Comparison of ENCODE assay signal across 21 cellular contexts in the genomic region with DNA sequence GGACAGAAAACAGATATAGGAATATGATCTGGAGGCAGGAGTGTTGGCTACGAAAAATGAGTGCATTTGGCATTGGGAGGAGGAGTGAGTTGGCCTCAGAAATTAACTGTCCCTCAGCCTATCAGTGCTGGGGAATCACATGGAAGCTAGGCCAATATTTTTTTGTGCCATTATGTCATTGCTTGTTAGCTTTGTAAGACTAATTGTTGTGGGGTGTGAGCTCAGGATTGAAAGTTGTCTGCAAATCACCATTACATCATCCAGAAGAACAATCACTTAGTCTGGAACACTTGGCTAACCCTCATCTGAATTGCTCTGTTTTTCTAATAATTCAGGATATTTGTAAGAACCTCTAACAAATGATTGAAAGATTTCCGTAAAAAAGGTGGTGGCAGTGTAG. TPM values are rescaled to one million over a fixed set of nuclear protein-coding genes. Genes with fewer than 3 reads are reported as not detected.
DNase-seq lines count a peak whose midpoint lies in the region; ATAC-seq, FAIRE-seq and TF ChIP-seq lines count a peak whose summit lies in the region.
"Had no signal": no experiment of that assay in that cellular context is flagged by ENCODE, and none has a peak within 500 bp of the region (broad histone marks: within the 10 kb centered on the region; RNA-seq: fewer than 3 reads in every experiment).

No MANE protein-coding gene starts in this region.

- H3K27ac ChIP-seq in C4-2B (peak overlapping the region; percentile 47; the same call in 1 of the 2 replicates), H1 (ENCODE audit: low read depth, low read length) (no peak overlapping the region), lower lobe of right lung (no peak overlapping the region)
- H3K27ac ChIP-seq: BLaER1, HL-60 had no signal

- no peak overlapping the region for H4K5ac ChIP-seq in H1 (ENCODE audit: insufficient read length, low read depth, low read length)

- H3K4ac ChIP-seq in H1 (replicated peaks; ENCODE audit: insufficient read length, low read depth, low read length): no peak overlapping the region

- H4K8ac ChIP-seq in H1 (ENCODE audit: extremely low read depth, insufficient read depth, low read length): no peak overlapping the region

- FAIRE-seq in H1 (lab: Jason Lieb, UNC): peak; percentile 50
- FAIRE-seq: A204.1, GM12878, K562 had no signal

- no peak overlapping the region for H2BK120ac ChIP-seq in H1 (replicated peaks; ENCODE audit: low read depth, low read length)

- H3K79me2 ChIP-seq in H1 (ENCODE audit: control insufficient read depth in 1 of 2, insufficient read depth in 2 of 2, low read length in 2 of 2): no peaks in the 10 kb centered on the region

- H4K20me1 ChIP-seq in H1 (replicated peaks in 1 of 2; ENCODE audit: control insufficient read depth in 1 of 2, insufficient read depth in 2 of 2, low read length in 2 of 2): no peaks in the 10 kb centered on the region
- H4K20me1 ChIP-seq: BLaER1 had no signal

- no peaks in the 10 kb centered on the region for H3K23me2 ChIP-seq in H1 (ENCODE audit: low read depth, low read length)

- H4K91ac ChIP-seq in H1 (replicated peaks; ENCODE audit: insufficient read length, low read length): no peak overlapping the region

- no peak for TF ChIP-seq EP300 in H1 (IDR thresholded peaks at IDR 0.05; ENCODE audit: borderline replicate concordance in 1 of 2, low read depth in 2 of 2, low read length in 2 of 2)

- H3K14ac ChIP-seq in H1 (ENCODE audit: insufficient read length): no peak overlapping the region

- intact Hi-C loops in lower lobe of right lung (cut with DNase I): no loop called here

- no peak for TF ChIP-seq POLR2A in H1 (IDR thresholded peaks at IDR 0.05; ENCODE audit: control extremely low read depth in 1 of 2, low read depth in 2 of 2, low read length in 2 of 2)

- ATAC-seq in lower lobe of right lung: no peak
- ATAC-seq: CD8-positive, alpha-beta T cell; GM12878; K562 had no signal

- no peak for TF ChIP-seq RAD21 in H1 (IDR thresholded peaks at IDR 0.05 in 1 of 2, conservative IDR thresholded peaks at IDR 0.05 in 1 of 2; ENCODE audit: low read depth in 2 of 2, low read length in 2 of 2)

- no peak overlapping the region for H3K4me2 ChIP-seq in H1 (ENCODE audit: insufficient read depth in 1 of 2, low read depth in 2 of 2, low read length in 2 of 2)
- H3K4me2 ChIP-seq: BLaER1 had no signal

- H2BK12ac ChIP-seq in H1 (ENCODE audit: low read depth, low read length): no peak overlapping the region

- CTCF ChIA-PET in H1 (lab: Charles Lee; ENCODE audit: partially characterized antibody): interaction anchor here (1.0 kb wide), 1 partner anchor 33 kb away, joined by 3 read pairs; no protein-coding TSS in a partner anchor

- POLR2A ChIA-PET in H1 (lab: Charles Lee; ENCODE audit: partially characterized antibody): interaction anchor here (1.1 kb wide), 1 partner anchor 38 kb away, joined by 4 read pairs; no protein-coding TSS in a partner anchor

- no peak overlapping the region for H2BK20ac ChIP-seq in H1 (ENCODE audit: low read length)

- WGBS in H1 (ENCODE audit: extremely low coverage in 1 of 2, insufficient coverage in 1 of 2, insufficient read length in 1 of 2, insufficient replicate concordance in 2 of 2, low coverage in 1 of 2, low lambda C conversion rate in 2 of 2, missing lambda C conversion rate in 1 of 2), 2 experiments: 94% methylated on average over 2 of the region's 2 CpGs; no CpG with 5 or more reads in 1 of the 2 experiments

- H3K4me3 ChIP-seq in H1 (ENCODE audit: extremely low read depth in 1 of 4, insufficient read depth in 2 of 4, low read depth in 3 of 4, low read length in 4 of 4): no peak overlapping the region
- H3K4me3 ChIP-seq in lower lobe of right lung: no peak overlapping the region
- H3K4me3 ChIP-seq: BLaER1, GM12878, K562 had no signal

- no peaks in the 10 kb centered on the region for H3K79me1 ChIP-seq in H1 (ENCODE audit: low read depth, low read length)

- H2BK5ac ChIP-seq in H1 (ENCODE audit: low read depth, low read length): no peak overlapping the region

- no peak overlapping the region for H3K23ac ChIP-seq in H1 (ENCODE audit: insufficient read length)

- no peak for DNase-seq in H1 (ENCODE audit: low read depth in 1 of 2, low spot score in 2 of 2)
- peak; percentile 10 for DNase-seq in medulla oblongata (ENCODE audit: extremely low spot score)
- DNase-seq in superior temporal gyrus (ENCODE audit: extremely low spot score): peak; percentile 56
- DNase-seq in DMS153 treated with DMSO at 0.1 percent for 48 hours (lab: John Stamatoyannopoulos, UW; ENCODE audit: unreplicated experiment): no peak
- no peak for DNase-seq in lower lobe of right lung
- no peak for DNase-seq in amniotic stem cell (lab: John Stamatoyannopoulos, UW)
- DNase-seq: AML-193; Calu3; CD8-positive, alpha-beta T cell; DMS53; DND-41; EL; GOT3; H9; IMR-90 had no signal

- H3K56ac ChIP-seq in H1 (replicated peaks; ENCODE audit: insufficient read length, low read depth, low read length): no peak overlapping the region

- H3K9me3 ChIP-seq in H1 (ENCODE audit: insufficient read depth in 2 of 2, low read depth in 1 of 2, low read length in 1 of 2): no peaks in the 10 kb centered on the region
- H3K9me3 ChIP-seq in lower lobe of right lung: no peaks in the 10 kb centered on the region
- H3K9me3 ChIP-seq: BLaER1 had no signal

- H3K4me1 ChIP-seq in H1 (replicated peaks in 1 of 4; ENCODE audit: control insufficient read depth in 3 of 4, insufficient read depth in 4 of 4, low read length in 3 of 4): no peaks in the 10 kb centered on the region
- no peaks in the 10 kb centered on the region for H3K4me1 ChIP-seq in lower lobe of right lung

- H3K36me3 ChIP-seq in H1 (ENCODE audit: control insufficient read depth in 2 of 4, insufficient read depth in 4 of 4, low read length in 3 of 4) (no peaks in the 10 kb centered on the region), lower lobe of right lung (no peaks in the 10 kb centered on the region)
- H3K36me3 ChIP-seq: BLaER1 had no signal

- H3K18ac ChIP-seq in H1 (ENCODE audit: extremely low read depth, low read length): no peak overlapping the region

- H3K27me3 ChIP-seq in H1 (replicated peaks in 1 of 4; ENCODE audit: control insufficient read depth in 3 of 4, extremely low read depth in 1 of 4, insufficient read depth in 3 of 4, low read length in 3 of 4) (no peaks in the 10 kb centered on the region; a peak in 1 of 7 replicates), lower lobe of right lung (ENCODE audit: low read depth) (no peaks in the 10 kb centered on the region)
- H3K27me3 ChIP-seq: BLaER1 had no signal

- no peak overlapping the region for H2AFZ ChIP-seq in H1 (ENCODE audit: low read length)

- H2AK5ac ChIP-seq in H1 (ENCODE audit: low read depth, low read length): no peak overlapping the region

- no peak overlapping the region for H3K9ac ChIP-seq in H1 (replicated peaks in 1 of 4; ENCODE audit: extremely low read depth in 1 of 4, low read depth in 3 of 4, low read length in 3 of 4)
- H3K9ac ChIP-seq: BLaER1 had no signal

- no peak overlapping the region for H2BK15ac ChIP-seq in H1 (ENCODE audit: low read length)

- no peak for TF ChIP-seq CTCF in C4-2B (conservative IDR thresholded peaks at IDR 0.05)
- no peak for TF ChIP-seq CTCF in H1 (IDR thresholded peaks at IDR 0.05; ENCODE audit: control extremely low read depth in 1 of 3, insufficient read depth in 1 of 3, low read depth in 1 of 3, low read length in 3 of 3)
- TF ChIP-seq CTCF in lower lobe of right lung (IDR thresholded peaks at IDR 0.05): no peak

TF ChIP-seq in H1, 55 proteins besides CTCF, POLR2A, EP300 and RAD21 (continues in another document):
- no peak for TF ChIP-seq CTBP2 (IDR thresholded peaks at IDR 0.05; ENCODE audit: borderline replicate concordance, insufficient read depth, insufficient read length, low read length)
- TF ChIP-seq, protein P1, sequence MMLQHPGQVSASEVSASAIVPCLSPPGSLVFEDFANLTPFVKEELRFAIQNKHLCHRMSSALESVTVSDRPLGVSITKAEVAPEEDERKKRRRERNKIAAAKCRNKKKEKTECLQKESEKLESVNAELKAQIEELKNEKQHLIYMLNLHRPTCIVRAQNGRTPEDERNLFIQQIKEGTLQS (IDR thresholded peaks at IDR 0.05; ENCODE audit: insufficient read depth, low read depth, low read length): no peak
- TF ChIP-seq SIRT6 (IDR thresholded peaks at IDR 0.05; ENCODE audit: low read length): no peak
- no peak for TF ChIP-seq JUND (IDR thresholded peaks at IDR 0.05; ENCODE audit: low read length)
- TF ChIP-seq CBX8 (IDR thresholded peaks at IDR 0.05; ENCODE audit: borderline replicate concordance, low read depth, low read length): no peak
- TF ChIP-seq, protein P2, sequence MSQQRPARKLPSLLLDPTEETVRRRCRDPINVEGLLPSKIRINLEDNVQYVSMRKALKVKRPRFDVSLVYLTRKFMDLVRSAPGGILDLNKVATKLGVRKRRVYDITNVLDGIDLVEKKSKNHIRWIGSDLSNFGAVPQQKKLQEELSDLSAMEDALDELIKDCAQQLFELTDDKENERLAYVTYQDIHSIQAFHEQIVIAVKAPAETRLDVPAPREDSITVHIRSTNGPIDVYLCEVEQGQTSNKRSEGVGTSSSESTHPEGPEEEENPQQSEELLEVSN (IDR thresholded peaks at IDR 0.05): no peak
- no peak for TF ChIP-seq CHD1 (IDR thresholded peaks at IDR 0.05; ENCODE audit: low read depth, low read length)
- no peak for TF ChIP-seq RBBP5 (IDR thresholded peaks at IDR 0.05; ENCODE audit: borderline replicate concordance, low read depth, low read length)
- TF ChIP-seq GABPA (IDR thresholded peaks at IDR 0.05; ENCODE audit: borderline replicate concordance, insufficient read depth, low read length): no peak

RNA-seq across cellular contexts. Expression of a gene that starts 45.2 kb away (rescaled TPM):
- 3.5 and 4.1 TPM in 2 replicates for total RNA-seq in H1 (2021; fragmentation: NEBNext Ultra II Directional; extraction: Animal tissue kit (Norgen Biotek cat#: 25700))
- 1.1 and 1.6 TPM in 2 replicates for polyA plus RNA-seq in H1 (2011; rRNA removed)
- 1.3 TPM for polyA plus RNA-seq in H1 (2011; cell fraction: cytosol; rRNA removed)
- 1.8 TPM for polyA plus RNA-seq in H1 (2011; cell fraction: nucleus; rRNA removed)
- polyA plus RNA-seq in H1 (2012, experiment 1 of 2): 1.6 to 3.4 TPM (median 2.4 TPM) in 4 replicates
- 0.17 TPM for polyA plus RNA-seq in H1 (2012, experiment 2 of 2)
- polyA plus RNA-seq in H1 (2013, experiment 1 of 2): 3.0 TPM
- 2.9 TPM for polyA plus RNA-seq in H1 (2013, experiment 2 of 2)
- polyA minus RNA-seq in H1 (2011; rRNA and poly(A)+ RNA removed): 11.9 and 17.1 TPM in 2 replicates
- 4.5 TPM for polyA minus RNA-seq in H1 (2011; cell fraction: cytosol; rRNA and poly(A)+ RNA removed)
- polyA minus RNA-seq in H1 (2011; cell fraction: nucleus; rRNA and poly(A)+ RNA removed): 13.2 TPM
- total RNA-seq in lower lobe of right lung: 8.0 TPM
- total RNA-seq: CD8-positive, alpha-beta T cell; GM12878 had no signal

Comparison
In these comparisons a context has a peak if more than half of its experiments do, and no peak if none do; other contexts are left out.
1. DNase-seq: peak in medulla oblongata (single experiment) and superior temporal gyrus (single experiment); none in H1 (0 of 2), DMS153 treated with DMSO at 0.1 percent for 48 hours (single experiment), lower lobe of right lung (single experiment) and amniotic stem cell (single experiment).